3 cellular contexts compared by ENCODE assay signal in the genomic region with DNA sequence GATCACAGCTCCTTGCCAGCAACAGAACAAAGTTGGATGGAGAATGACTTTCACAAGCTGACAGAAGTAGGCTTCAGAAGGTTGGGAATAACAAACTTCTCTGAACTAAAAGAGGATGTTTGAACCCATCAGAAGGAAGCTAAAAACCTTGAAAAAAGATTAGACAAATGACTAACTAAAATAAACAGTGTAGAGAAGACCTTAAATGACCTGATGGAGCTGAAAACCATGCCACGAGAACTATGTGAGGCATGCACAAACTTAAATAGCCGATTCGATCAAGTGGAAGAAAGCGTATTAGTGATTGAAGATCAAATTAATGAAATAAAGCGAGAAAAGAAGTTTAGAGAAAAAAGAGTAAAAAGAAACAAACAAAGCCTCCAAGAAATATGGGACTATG. TPM values are rescaled to one million over a fixed set of nuclear protein-coding genes. Genes with fewer than 3 reads are reported as not detected.
"Had no signal": no experiment of that assay in that cellular context is flagged by ENCODE, and none has a peak within 500 bp of the region (broad histone marks: within the 10 kb centered on the region; RNA-seq: fewer than 3 reads in every experiment).

No MANE protein-coding gene starts in this region.

RNA-seq across cellular contexts. Expression of gene MSH4, which starts 18.0 kb away (rescaled TPM):
- total RNA-seq: smooth muscle cell had no signal
- polyA plus RNA-seq: naive thymus-derived CD4-positive, alpha-beta T cell; naive thymus-derived CD8-positive, alpha-beta T cell; smooth muscle cell had no signal
